ENCODE assay signal across 7 cellular contexts in the genomic region with DNA sequence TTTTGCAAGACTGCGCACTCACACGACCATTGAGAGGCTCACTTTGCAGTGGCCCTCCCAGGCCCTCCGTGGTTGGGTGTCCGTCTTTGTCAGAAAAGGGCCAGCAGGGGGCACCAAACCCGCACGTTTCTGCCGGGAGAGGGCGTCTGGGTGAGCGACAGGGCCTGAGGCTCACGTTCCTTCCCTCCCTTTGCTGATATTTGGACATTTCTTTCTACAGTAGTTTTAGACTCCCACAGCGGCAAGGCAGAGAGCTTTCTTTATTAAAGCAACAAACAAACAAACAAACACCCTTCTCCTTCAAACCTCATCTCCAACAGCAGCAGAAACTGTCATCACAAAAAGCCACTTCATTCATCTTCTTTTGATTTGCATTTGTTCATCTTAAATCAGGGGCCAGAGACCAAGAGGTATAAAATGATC.
DNase-seq lines count a peak whose midpoint lies in the region; ATAC-seq and TF ChIP-seq lines count a peak whose summit lies in the region.

No MANE protein-coding gene starts in this region.

- no peak overlapping the region for H3K4me3 ChIP-seq in adipocyte (ENCODE audit: low read length)
- H3K4me3 ChIP-seq in left ventricle myocardium inferior: no peak overlapping the region
- H3K4me3 ChIP-seq in gastrocnemius medialis: no peak overlapping the region

- peak; percentile 98 for ATAC-seq in HG02759 (IDR thresholded peaks at IDR 0.05; ENCODE audit: unreplicated experiment)
- ATAC-seq in gastrocnemius medialis: peak; percentile 89 to 95

- H3K4me1 Mint-ChIP-seq in T-helper 1 cell treated with Interleukin-12 subunit alpha and Interleukin-12 subunit beta and Interleukin-4 antibody, amounts not matched to agents 30 μg/mL and 1 μg/mL, for 36 hours (ENCODE audit: low read depth): peaks cover 30% of the 10 kb centered on the region

- peak overlapping the region; percentile 57 for H3K9ac ChIP-seq in adipocyte (ENCODE audit: low read length)

- H3K27me3 Mint-ChIP-seq in T-helper 1 cell treated with Interleukin-12 subunit alpha and Interleukin-12 subunit beta and Interleukin-4 antibody, amounts not matched to agents 30 μg/mL and 1 μg/mL, for 36 hours (ENCODE audit: low read depth): no peaks in the 10 kb centered on the region

- H3K9me3 ChIP-seq in adipocyte (ENCODE audit: control insufficient read depth, low read length) (no peaks in the 10 kb centered on the region), left ventricle myocardium inferior (replicated peaks) (no peaks in the 10 kb centered on the region), gastrocnemius medialis (no peaks in the 10 kb centered on the region)

- H3K27ac Mint-ChIP-seq in T-helper 1 cell treated with Interleukin-12 subunit alpha and Interleukin-12 subunit beta and Interleukin-4 antibody, amounts not matched to agents 30 μg/mL and 1 μg/mL, for 36 hours: peak overlapping the region; percentile 6

- H3K36me3 ChIP-seq in adipocyte (ENCODE audit: control insufficient read depth, insufficient read depth, low read length, severe bottlenecking) (no peaks in the 10 kb centered on the region), left ventricle myocardium inferior (no peaks in the 10 kb centered on the region), gastrocnemius medialis (no peaks in the 10 kb centered on the region)

- TF ChIP-seq CTCF in GM13977 (IDR thresholded peaks at IDR 0.05; ENCODE audit: extremely low read depth, insufficient read depth, missing control alignments) (peak; percentile 94), left ventricle myocardium inferior (IDR thresholded peaks at IDR 0.05; ENCODE audit: borderline replicate concordance) (peak; percentile 96), gastrocnemius medialis (IDR thresholded peaks at IDR 0.05 in 4 of 5, conservative IDR thresholded peaks at IDR 0.05 in 1 of 5) (peak; percentile 86 to 90 (median 89))

- in situ Hi-C loops in GM13977 (cut with MboI; ENCODE audit: low pct_unique_long_range_greater_than_20kb, low sequenced_read_pairs, unreplicated experiment): loop anchor here (10.0 kb wide), 1 partner anchor 341 kb away; no protein-coding TSS in a partner anchor
- in situ Hi-C loops in gastrocnemius medialis (cut with MboI; ENCODE audit: low sequenced_read_pairs in 4 of 4): loop anchor here (5.0 to 10.0 kb wide), 6 partner anchors 121 to 414 kb away; partner anchors contain the start of gene DNAH14 (in 2 of the 4)

- TF ChIP-seq POLR2A in gastrocnemius medialis (IDR thresholded peaks at IDR 0.05): no peak

- H3K27ac ChIP-seq in left ventricle myocardium inferior (replicated peaks) (no peak overlapping the region), gastrocnemius medialis (no peak overlapping the region)

- H3K9me3 Mint-ChIP-seq in T-helper 1 cell treated with Interleukin-12 subunit alpha and Interleukin-12 subunit beta and Interleukin-4 antibody, amounts not matched to agents 30 μg/mL and 1 μg/mL, for 36 hours: no peaks in the 10 kb centered on the region

- H3K27me3 ChIP-seq in adipocyte (replicated peaks; ENCODE audit: control insufficient read depth, insufficient read depth, low read length) (no peaks in the 10 kb centered on the region), left ventricle myocardium inferior (ENCODE audit: low read depth) (no peaks in the 10 kb centered on the region), gastrocnemius medialis (no peaks in the 10 kb centered on the region)

- H3K4me1 ChIP-seq in adipocyte (ENCODE audit: control insufficient read depth, insufficient read depth, low read length) (peaks cover 10% of the 10 kb centered on the region), left ventricle myocardium inferior (peaks cover 6% of the 10 kb centered on the region), gastrocnemius medialis (peaks cover 0 to 3% of the 10 kb centered on the region in 2 donors)

- no peak overlapping the region for H3K4me3 Mint-ChIP-seq in T-helper 1 cell treated with Interleukin-12 subunit alpha and Interleukin-12 subunit beta and Interleukin-4 antibody, amounts not matched to agents 30 μg/mL and 1 μg/mL, for 36 hours

- intact Hi-C loops in left ventricle myocardium inferior (cut with micrococcal nuclease): loop anchor here (5.0 kb wide), 1 partner anchor 339 kb away; no protein-coding TSS in a partner anchor
- intact Hi-C loops in gastrocnemius medialis (cut with DNase I; ENCODE audit: low total_unique reads): loop anchor here (1.0 kb wide), 3 partner anchors 128 to 409 kb away; no protein-coding TSS in a partner anchor

- no peaks in the 10 kb centered on the region for H3K36me3 Mint-ChIP-seq in T-helper 1 cell treated with Interleukin-12 subunit alpha and Interleukin-12 subunit beta and Interleukin-4 antibody, amounts not matched to agents 30 μg/mL and 1 μg/mL, for 36 hours (ENCODE audit: low read depth)

- DNase-seq in GM13977 (ENCODE audit: low spot score): peak; percentile 86
- DNase-seq in NCI-H128 (lab: John Stamatoyannopoulos, UW; ENCODE audit: unreplicated experiment): peak; percentile 89
- DNase-seq in adipocyte (ENCODE audit: low read depth): peak; percentile 96
- DNase-seq in left ventricle myocardium inferior: peak; percentile 82
- peak; percentile 67 to 75 for DNase-seq in gastrocnemius medialis
